Comparison of ENCODE assay signal across 7 cellular contexts in the genomic region with DNA sequence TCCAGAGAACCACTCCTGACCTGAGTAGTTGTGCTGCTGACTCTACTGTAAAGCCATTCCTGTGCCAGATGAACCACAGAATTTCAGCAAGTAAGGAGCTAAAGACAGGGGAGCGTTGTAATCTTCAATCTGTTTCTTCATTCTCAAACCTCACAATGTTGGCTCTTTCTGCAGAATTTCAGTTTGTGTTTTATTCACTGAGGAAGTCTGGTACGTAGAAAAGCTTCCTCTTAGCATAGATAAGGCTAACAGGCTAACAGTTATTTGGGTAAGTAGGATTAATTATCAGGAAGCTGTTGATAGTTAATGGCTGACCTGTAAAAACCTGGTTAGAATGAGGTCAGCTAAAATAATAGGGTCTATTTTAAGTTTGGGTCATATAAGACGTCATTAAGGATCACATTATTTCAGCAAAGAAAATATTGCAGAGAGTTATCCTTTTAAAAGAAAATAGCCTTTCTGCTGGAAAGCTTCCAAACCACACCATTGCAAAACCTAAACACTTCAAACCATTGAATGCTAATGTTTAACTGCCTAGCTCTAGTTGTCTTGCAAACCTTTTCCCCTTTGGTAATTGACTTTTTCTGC. TPM values are rescaled to one million over a fixed set of nuclear protein-coding genes. Genes with fewer than 3 reads are reported as not detected.
DNase-seq lines count a peak whose midpoint lies in the region; ATAC-seq and TF ChIP-seq lines count a peak whose summit lies in the region.

No MANE protein-coding gene starts in this region.

- no peaks in the 10 kb centered on the region for H3K9me3 ChIP-seq in mammary epithelial cell (replicated peaks; ENCODE audit: insufficient read depth, low read length)

- H3K4me2 ChIP-seq in mammary epithelial cell (ENCODE audit: insufficient read depth, low read depth, low read length): peak overlapping the region; percentile 71

- H3K4me3 ChIP-seq in mammary epithelial cell (replicated peaks in 1 of 3; ENCODE audit: insufficient read depth in 1 of 3, low read depth in 2 of 3, low read length in 3 of 3): no peak overlapping the region

- no peak overlapping the region for H3K9ac ChIP-seq in mammary epithelial cell (ENCODE audit: insufficient read depth, low read length)

- peak overlapping the region; percentile 23 to 51 (median 46) for H3K27ac Mint-ChIP-seq in nephron

- peaks cover 15% of the 10 kb centered on the region for H3K4me1 Mint-ChIP-seq in nephron
- H3K4me1 Mint-ChIP-seq in activated T-cell treated with anti-CD3 and anti-CD28 coated beads, Interleukin-2, amount 50 U/mL, for 4 hours (ENCODE audit: low read depth): no peaks in the 10 kb centered on the region

- H3K36me3 Mint-ChIP-seq in nephron (ENCODE audit: low read depth): no peaks in the 10 kb centered on the region
- H3K36me3 Mint-ChIP-seq in activated T-cell treated with anti-CD3 and anti-CD28 coated beads, Interleukin-2, amount 50 U/mL, for 4 hours (ENCODE audit: insufficient read depth): no peaks in the 10 kb centered on the region

- CTCF ChIA-PET in mammary epithelial cell (lab: Charles Lee; ENCODE audit: low non-redundant PET): no interaction called here

- ATAC-seq in GM19438 (IDR thresholded peaks at IDR 0.05; ENCODE audit: low read depth, unreplicated experiment) (peak; percentile 72), GM19351 (IDR thresholded peaks at IDR 0.05; ENCODE audit: unreplicated experiment) (no peak)
- ATAC-seq in activated T-cell treated with anti-CD3 and anti-CD28 coated beads, Interleukin-2, amount 50 U/mL, for 4 hours: no peak

- H3K27ac ChIP-seq in mammary epithelial cell (ENCODE audit: insufficient read depth, low read depth, low read length): no peak overlapping the region

- no peak overlapping the region for H3K4me3 Mint-ChIP-seq in nephron
- no peak overlapping the region for H3K4me3 Mint-ChIP-seq in activated T-cell treated with anti-CD3 and anti-CD28 coated beads, Interleukin-2, amount 50 U/mL, for 4 hours

- 6% methylated on average over 3 of the region's 3 CpGs for WGBS in mammary epithelial cell (ENCODE audit: low coverage, missing lambda C conversion rate)

- H3K4me1 ChIP-seq in mammary epithelial cell (ENCODE audit: insufficient read depth, low read length): peaks cover 39% of the 10 kb centered on the region

- DNase-seq in KBM-7: peak; percentile 84
- DNase-seq in mammary epithelial cell: peak; percentile 76
- no peak for DNase-seq in RPMI8226
- no peak for DNase-seq in activated T-cell treated with anti-CD3 and anti-CD28 coated beads, Interleukin-2, amount 50 U/mL, for 4 hours

- no peaks in the 10 kb centered on the region for H3K9me3 Mint-ChIP-seq in nephron
- no peaks in the 10 kb centered on the region for H3K9me3 Mint-ChIP-seq in activated T-cell treated with anti-CD3 and anti-CD28 coated beads, Interleukin-2, amount 50 U/mL, for 4 hours

- H2AFZ ChIP-seq in mammary epithelial cell (ENCODE audit: low read depth, low read length): no peak overlapping the region

- H3K27me3 ChIP-seq in mammary epithelial cell (ENCODE audit: insufficient read depth, low read length): no peaks in the 10 kb centered on the region

- in situ Hi-C loops in KBM-7 (cut with MboI; ENCODE audit: low pct_unique_long_range_greater_than_20kb, low sequenced_read_pairs) (loop anchor here (25.0 kb wide), 1 partner anchor 221 kb away; no protein-coding TSS in a partner anchor), mammary epithelial cell (cut with MboI; ENCODE audit: low sequenced_read_pairs in 2 of 2) (loop anchor here (25.0 kb wide), 2 partner anchors 246 to 1154 kb away; no protein-coding TSS in a partner anchor)

- intact Hi-C loops in mammary epithelial cell (cut with micrococcal nuclease): loop anchor here (2.0 to 5.0 kb wide), 2 partner anchors 172 to 231 kb away; no protein-coding TSS in a partner anchor

- H4K20me1 ChIP-seq in mammary epithelial cell (ENCODE audit: insufficient read depth, low read length): no peaks in the 10 kb centered on the region

- no TSS peak for BruUV-seq in mammary epithelial cell (replicated peaks; lab: Mats Ljungman, UMichigan)

- dilution Hi-C loops in mammary epithelial cell (cut with HindIII; ENCODE audit: low sequenced_read_pairs): no loop called here

- H3K27me3 Mint-ChIP-seq in nephron (ENCODE audit: low read depth): peaks cover 3% of the 10 kb centered on the region
- peaks cover 6% of the 10 kb centered on the region for H3K27me3 Mint-ChIP-seq in activated T-cell treated with anti-CD3 and anti-CD28 coated beads, Interleukin-2, amount 50 U/mL, for 4 hours (ENCODE audit: low read depth)

- no peaks in the 10 kb centered on the region for H3K36me3 ChIP-seq in mammary epithelial cell (ENCODE audit: insufficient read depth, low read length)

- no peaks in the 10 kb centered on the region for H3K79me2 ChIP-seq in mammary epithelial cell (ENCODE audit: insufficient read depth, low read length)

- TF ChIP-seq CTCF in mammary epithelial cell (conservative IDR thresholded peaks at IDR 0.05 in 1 of 2, IDR thresholded peaks at IDR 0.05 in 1 of 2; ENCODE audit: extremely low read depth in 1 of 2, insufficient read depth in 1 of 2, low read depth in 1 of 2, low read length in 2 of 2): no peak
- TF ChIP-seq CTCF in nephron (IDR thresholded peaks at IDR 0.05; ENCODE audit: unreplicated experiment in 3 of 3): no peak

RNA-seq across cellular contexts. Expression of gene TENT5A, which starts 14.1 kb away (rescaled TPM):
- 1 to 10 TPM; 2.6 to 4.7 TPM for total RNA-seq in mammary epithelial cell
- polyA plus RNA-seq in mammary epithelial cell: 1.8 TPM
- polyA minus RNA-seq in mammary epithelial cell: 1.1 TPM
- 1 to 10 TPM; 1.3 to 1.5 (median 1.3) TPM for total RNA-seq in activated T-cell treated with anti-CD3 and anti-CD28 coated beads, Interleukin-2, amount 50 U/mL, for 4 hours

Comparison
In these comparisons a context has a peak if more than half of its experiments do, and no peak if none do; other contexts are left out.
1. DNase-seq: peak in KBM-7 (single experiment) and mammary epithelial cell (single experiment); none in RPMI8226 (single experiment) and activated T-cell treated with anti-CD3 and anti-CD28 coated beads, Interleukin-2, amount 50 U/mL, for 4 hours (single experiment).